2 cellular contexts compared by ENCODE assay signal in the genomic region with DNA sequence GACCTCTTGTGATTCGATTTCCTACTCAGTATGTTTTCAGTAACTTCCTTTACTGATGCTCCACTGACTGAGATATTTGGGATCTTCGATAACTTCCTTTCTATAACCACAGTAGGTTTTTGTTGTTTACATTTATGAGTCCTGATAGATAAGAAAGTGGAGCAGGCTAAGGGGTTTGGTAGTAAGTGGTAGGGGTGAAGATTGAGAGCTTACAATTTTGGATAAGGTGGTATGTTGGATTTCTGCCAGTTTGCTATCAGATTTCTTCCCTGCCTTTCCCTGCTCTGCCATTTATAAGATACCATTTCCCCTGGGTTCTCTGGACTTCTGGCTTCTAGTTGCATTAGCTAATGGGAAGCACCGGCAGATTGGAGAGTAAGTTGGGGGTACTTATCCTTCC.
TF ChIP-seq lines count a peak whose summit lies in the region.

No MANE protein-coding gene starts in this region.

TF ChIP-seq in IMR-90, 13 proteins besides CTCF, POLR2A, EP300 and RAD21:
- no peak for TF ChIP-seq CHD1 (IDR thresholded peaks at IDR 0.05; ENCODE audit: low read depth, low read length)
- TF ChIP-seq, protein P1, sequence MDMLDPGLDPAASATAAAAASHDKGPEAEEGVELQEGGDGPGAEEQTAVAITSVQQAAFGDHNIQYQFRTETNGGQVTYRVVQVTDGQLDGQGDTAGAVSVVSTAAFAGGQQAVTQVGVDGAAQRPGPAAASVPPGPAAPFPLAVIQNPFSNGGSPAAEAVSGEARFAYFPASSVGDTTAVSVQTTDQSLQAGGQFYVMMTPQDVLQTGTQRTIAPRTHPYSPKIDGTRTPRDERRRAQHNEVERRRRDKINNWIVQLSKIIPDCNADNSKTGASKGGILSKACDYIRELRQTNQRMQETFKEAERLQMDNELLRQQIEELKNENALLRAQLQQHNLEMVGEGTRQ (IDR thresholded peaks at IDR 0.05; ENCODE audit: low read depth, low read length), result no peak
- TF ChIP-seq CEBPB (IDR thresholded peaks at IDR 0.05; ENCODE audit: low read depth, low read length), result no peak
- TF ChIP-seq MAZ (IDR thresholded peaks at IDR 0.05; ENCODE audit: borderline replicate concordance, low read depth, low read length), result no peak
- no peak for TF ChIP-seq MAFK (IDR thresholded peaks at IDR 0.05; ENCODE audit: low read depth, low read length)
- TF ChIP-seq SMC3 (IDR thresholded peaks at IDR 0.05; ENCODE audit: low read depth, low read length), result no peak
- no peak for TF ChIP-seq BHLHE40 (IDR thresholded peaks at IDR 0.05; ENCODE audit: low read depth, low read length)
- no peak for TF ChIP-seq MXI1 (IDR thresholded peaks at IDR 0.05; ENCODE audit: borderline replicate concordance, low read depth, low read length)
- no peak for TF ChIP-seq FOS (IDR thresholded peaks at IDR 0.05; ENCODE audit: low read depth, low read length)
- TF ChIP-seq, protein P2, sequence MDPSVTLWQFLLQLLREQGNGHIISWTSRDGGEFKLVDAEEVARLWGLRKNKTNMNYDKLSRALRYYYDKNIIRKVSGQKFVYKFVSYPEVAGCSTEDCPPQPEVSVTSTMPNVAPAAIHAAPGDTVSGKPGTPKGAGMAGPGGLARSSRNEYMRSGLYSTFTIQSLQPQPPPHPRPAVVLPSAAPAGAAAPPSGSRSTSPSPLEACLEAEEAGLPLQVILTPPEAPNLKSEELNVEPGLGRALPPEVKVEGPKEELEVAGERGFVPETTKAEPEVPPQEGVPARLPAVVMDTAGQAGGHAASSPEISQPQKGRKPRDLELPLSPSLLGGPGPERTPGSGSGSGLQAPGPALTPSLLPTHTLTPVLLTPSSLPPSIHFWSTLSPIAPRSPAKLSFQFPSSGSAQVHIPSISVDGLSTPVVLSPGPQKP (IDR thresholded peaks at IDR 0.05; ENCODE audit: borderline replicate concordance, low read depth, low read length), result no peak
- no peak for TF ChIP-seq RFX5 (IDR thresholded peaks at IDR 0.05; ENCODE audit: low read depth, low read length)
- TF ChIP-seq RCOR1 (IDR thresholded peaks at IDR 0.05; ENCODE audit: insufficient replicate concordance, low read length), result no peak
- TF ChIP-seq NFE2L2 (IDR thresholded peaks at IDR 0.05; ENCODE audit: low read depth, low read length), result no peak

TF ChIP-seq in K562, 482 proteins besides CTCF, POLR2A, EP300 and RAD21:
- TF ChIP-seq FOXA3 (CRISPR knock-in tag; conservative IDR thresholded peaks at IDR 0.05 in 1 of 2, IDR thresholded peaks at IDR 0.05 in 1 of 2) (peak in 1 of 2 experiments; percentile 73; a peak in 2 of 4 replicates), SUPT5H (IDR thresholded peaks at IDR 0.05) (no peak), ZNF12 (CRISPR knock-in tag; IDR thresholded peaks at IDR 0.05) (no peak), SETDB1 (IDR thresholded peaks at IDR 0.05; ENCODE audit: low read length) (no peak), ZNF77 (CRISPR knock-in tag; IDR thresholded peaks at IDR 0.05) (no peak), ATF1 (CRISPR knock-in tag; IDR thresholded peaks at IDR 0.05) (no peak), ATF1 (tag; IDR thresholded peaks at IDR 0.05) (no peak), NR2F6 (CRISPR knock-in tag; IDR thresholded peaks at IDR 0.05) (no peak), WHSC1 (IDR thresholded peaks at IDR 0.05; ENCODE audit: low read length) (no peak), CHD4 (IDR thresholded peaks at IDR 0.05; ENCODE audit: insufficient read depth, insufficient replicate concordance, low read depth, low read length, poor library complexity, severe bottlenecking) (no peak), ZBTB17 (CRISPR knock-in tag; IDR thresholded peaks at IDR 0.05) (no peak), CBFA2T3 (IDR thresholded peaks at IDR 0.05) (peak; percentile 52), HNRNPLL (IDR thresholded peaks at IDR 0.05; ENCODE audit: low read depth, low read length, poor library complexity, severe bottlenecking) (no peak), EWSR1 (IDR thresholded peaks at IDR 0.05; ENCODE audit: borderline replicate concordance, low read depth, partially characterized antibody) (no peak), FOXK2 (conservative IDR thresholded peaks at IDR 0.05 in 1 of 2, IDR thresholded peaks at IDR 0.05 in 1 of 2; ENCODE audit: low read depth in 2 of 2) (0 out of 4 replicates have a peak, but pooled peaks of 1 of the 2 experiments have one; percentile 39), FOXJ2 (tag; IDR thresholded peaks at IDR 0.05) (no peak), NFIC (IDR thresholded peaks at IDR 0.05) (peak; percentile 81), BRCA1 (IDR thresholded peaks at IDR 0.05) (no peak), BRCA1 (CRISPR knock-in tag; IDR thresholded peaks at IDR 0.05) (no peak), ZSCAN32 (CRISPR knock-in tag; IDR thresholded peaks at IDR 0.05) (no peak), RCOR1 (IDR thresholded peaks at IDR 0.05; ENCODE audit: borderline replicate concordance in 1 of 2, low read depth in 2 of 2, low read length in 2 of 2) (0 out of 4 replicates have a peak, but pooled peaks of 1 of the 2 experiments have one; percentile 33), MTA1 (IDR thresholded peaks at IDR 0.05; ENCODE audit: borderline replicate concordance) (0 out of 2 replicates have a peak, but pooled peaks have one; percentile 24), MEF2D (tag; conservative IDR thresholded peaks at IDR 0.05; ENCODE audit: low read depth) (no peak), JUND (IDR thresholded peaks at IDR 0.05; ENCODE audit: borderline replicate concordance, low read depth, low read length) (no peak), JUND (tag; IDR thresholded peaks at IDR 0.05; ENCODE audit: borderline replicate concordance, low read depth, low read length) (no peak)
- TF ChIP-seq, protein P3, sequence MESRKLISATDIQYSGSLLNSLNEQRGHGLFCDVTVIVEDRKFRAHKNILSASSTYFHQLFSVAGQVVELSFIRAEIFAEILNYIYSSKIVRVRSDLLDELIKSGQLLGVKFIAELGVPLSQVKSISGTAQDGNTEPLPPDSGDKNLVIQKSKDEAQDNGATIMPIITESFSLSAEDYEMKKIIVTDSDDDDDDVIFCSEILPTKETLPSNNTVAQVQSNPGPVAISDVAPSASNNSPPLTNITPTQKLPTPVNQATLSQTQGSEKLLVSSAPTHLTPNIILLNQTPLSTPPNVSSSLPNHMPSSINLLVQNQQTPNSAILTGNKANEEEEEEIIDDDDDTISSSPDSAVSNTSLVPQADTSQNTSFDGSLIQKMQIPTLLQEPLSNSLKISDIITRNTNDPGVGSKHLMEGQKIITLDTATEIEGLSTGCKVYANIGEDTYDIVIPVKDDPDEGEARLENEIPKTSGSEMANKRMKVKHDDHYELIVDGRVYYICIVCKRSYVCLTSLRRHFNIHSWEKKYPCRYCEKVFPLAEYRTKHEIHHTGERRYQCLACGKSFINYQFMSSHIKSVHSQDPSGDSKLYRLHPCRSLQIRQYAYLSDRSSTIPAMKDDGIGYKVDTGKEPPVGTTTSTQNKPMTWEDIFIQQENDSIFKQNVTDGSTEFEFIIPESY (CRISPR knock-in tag; IDR thresholded peaks at IDR 0.05), result no peak
- TF ChIP-seq, protein P4, sequence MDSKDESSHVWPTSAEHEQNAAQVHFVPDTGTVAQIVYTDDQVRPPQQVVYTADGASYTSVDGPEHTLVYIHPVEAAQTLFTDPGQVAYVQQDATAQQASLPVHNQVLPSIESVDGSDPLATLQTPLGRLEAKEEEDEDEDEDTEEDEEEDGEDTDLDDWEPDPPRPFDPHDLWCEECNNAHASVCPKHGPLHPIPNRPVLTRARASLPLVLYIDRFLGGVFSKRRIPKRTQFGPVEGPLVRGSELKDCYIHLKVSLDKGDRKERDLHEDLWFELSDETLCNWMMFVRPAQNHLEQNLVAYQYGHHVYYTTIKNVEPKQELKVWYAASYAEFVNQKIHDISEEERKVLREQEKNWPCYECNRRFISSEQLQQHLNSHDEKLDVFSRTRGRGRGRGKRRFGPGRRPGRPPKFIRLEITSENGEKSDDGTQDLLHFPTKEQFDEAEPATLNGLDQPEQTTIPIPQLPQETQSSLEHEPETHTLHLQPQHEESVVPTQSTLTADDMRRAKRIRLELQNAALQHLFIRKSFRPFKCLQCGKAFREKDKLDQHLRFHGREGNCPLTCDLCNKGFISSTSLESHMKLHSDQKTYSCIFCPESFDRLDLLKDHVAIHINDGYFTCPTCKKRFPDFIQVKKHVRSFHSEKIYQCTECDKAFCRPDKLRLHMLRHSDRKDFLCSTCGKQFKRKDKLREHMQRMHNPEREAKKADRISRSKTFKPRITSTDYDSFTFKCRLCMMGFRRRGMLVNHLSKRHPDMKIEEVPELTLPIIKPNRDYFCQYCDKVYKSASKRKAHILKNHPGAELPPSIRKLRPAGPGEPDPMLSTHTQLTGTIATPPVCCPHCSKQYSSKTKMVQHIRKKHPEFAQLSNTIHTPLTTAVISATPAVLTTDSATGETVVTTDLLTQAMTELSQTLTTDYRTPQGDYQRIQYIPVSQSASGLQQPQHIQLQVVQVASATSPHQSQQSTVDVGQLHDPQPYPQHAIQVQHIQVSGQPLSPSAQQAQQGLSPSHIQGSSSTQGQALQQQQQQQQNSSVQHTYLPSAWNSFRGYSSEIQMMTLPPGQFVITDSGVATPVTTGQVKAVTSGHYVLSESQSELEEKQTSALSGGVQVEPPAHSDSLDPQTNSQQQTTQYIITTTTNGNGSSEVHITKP (IDR thresholded peaks at IDR 0.05; ENCODE audit: partially characterized antibody), result peak; percentile 57
- TF ChIP-seq, protein P5, sequence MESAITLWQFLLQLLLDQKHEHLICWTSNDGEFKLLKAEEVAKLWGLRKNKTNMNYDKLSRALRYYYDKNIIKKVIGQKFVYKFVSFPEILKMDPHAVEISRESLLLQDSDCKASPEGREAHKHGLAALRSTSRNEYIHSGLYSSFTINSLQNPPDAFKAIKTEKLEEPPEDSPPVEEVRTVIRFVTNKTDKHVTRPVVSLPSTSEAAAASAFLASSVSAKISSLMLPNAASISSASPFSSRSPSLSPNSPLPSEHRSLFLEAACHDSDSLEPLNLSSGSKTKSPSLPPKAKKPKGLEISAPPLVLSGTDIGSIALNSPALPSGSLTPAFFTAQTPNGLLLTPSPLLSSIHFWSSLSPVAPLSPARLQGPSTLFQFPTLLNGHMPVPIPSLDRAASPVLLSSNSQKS (CRISPR knock-in tag; IDR thresholded peaks at IDR 0.05), result no peak
- TF ChIP-seq, protein P6, sequence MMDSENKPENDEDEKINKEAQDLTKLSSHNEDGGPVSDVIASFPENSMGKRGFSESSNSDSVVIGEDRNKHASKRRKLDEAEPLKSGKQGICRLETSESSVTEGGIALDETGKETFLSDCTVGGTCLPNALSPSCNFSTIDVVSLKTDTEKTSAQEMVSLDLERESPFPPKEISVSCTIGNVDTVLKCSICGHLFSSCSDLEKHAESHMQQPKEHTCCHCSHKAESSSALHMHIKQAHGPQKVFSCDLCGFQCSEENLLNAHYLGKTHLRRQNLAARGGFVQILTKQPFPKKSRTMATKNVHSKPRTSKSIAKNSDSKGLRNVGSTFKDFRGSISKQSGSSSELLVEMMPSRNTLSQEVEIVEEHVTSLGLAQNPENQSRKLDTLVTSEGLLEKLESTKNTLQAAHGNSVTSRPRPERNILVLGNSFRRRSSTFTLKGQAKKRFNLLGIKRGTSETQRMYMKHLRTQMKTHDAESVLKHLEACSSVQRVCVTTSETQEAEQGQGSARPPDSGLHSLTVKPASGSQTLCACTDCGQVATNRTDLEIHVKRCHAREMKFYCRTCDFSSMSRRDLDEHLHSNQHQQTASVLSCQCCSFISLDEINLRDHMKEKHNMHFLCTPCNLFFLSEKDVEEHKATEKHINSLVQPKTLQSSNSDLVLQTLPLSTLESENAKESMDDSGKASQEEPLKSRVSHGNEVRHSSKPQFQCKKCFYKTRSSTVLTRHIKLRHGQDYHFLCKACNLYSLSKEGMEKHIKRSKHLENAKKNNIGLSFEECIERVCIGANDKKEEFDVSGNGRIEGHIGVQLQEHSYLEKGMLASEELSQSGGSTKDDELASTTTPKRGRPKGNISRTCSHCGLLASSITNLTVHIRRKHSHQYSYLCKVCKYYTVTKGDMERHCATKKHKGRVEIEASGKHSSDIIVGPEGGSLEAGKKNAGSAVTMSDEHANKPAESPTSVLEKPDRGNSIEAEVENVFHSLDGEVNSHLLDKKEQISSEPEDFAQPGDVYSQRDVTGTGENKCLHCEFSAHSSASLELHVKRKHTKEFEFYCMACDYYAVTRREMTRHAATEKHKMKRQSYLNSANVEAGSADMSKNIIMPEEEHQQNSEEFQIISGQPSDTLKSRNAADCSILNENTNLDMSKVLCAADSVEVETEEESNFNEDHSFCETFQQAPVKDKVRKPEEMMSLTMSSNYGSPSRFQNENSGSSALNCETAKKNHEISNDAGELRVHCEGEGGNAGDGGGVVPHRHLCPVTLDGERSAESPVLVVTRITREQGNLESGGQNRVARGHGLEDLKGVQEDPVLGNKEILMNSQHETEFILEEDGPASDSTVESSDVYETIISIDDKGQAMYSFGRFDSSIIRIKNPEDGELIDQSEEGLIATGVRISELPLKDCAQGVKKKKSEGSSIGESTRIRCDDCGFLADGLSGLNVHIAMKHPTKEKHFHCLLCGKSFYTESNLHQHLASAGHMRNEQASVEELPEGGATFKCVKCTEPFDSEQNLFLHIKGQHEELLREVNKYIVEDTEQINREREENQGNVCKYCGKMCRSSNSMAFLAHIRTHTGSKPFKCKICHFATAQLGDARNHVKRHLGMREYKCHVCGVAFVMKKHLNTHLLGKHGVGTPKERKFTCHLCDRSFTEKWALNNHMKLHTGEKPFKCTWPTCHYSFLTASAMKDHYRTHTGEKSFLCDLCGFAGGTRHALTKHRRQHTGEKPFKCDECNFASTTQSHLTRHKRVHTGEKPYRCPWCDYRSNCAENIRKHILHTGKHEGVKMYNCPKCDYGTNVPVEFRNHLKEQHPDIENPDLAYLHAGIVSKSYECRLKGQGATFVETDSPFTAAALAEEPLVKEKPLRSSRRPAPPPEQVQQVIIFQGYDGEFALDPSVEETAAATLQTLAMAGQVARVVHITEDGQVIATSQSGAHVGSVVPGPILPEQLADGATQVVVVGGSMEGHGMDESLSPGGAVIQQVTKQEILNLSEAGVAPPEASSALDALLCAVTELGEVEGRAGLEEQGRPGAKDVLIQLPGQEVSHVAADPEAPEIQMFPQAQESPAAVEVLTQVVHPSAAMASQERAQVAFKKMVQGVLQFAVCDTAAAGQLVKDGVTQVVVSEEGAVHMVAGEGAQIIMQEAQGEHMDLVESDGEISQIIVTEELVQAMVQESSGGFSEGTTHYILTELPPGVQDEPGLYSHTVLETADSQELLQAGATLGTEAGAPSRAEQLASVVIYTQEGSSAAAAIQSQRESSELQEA (IDR thresholded peaks at IDR 0.05; ENCODE audit: low read depth), result no peak
